Comparison of ENCODE assay signal across 19 cellular contexts in genomic region chr2:86617153-86617552, GRCh38. TPM values are rescaled to one million over a fixed set of nuclear protein-coding genes. Genes with fewer than 3 reads are reported as not detected.
DNase-seq lines count a peak whose midpoint lies in the region; ATAC-seq and TF ChIP-seq lines count a peak whose summit lies in the region.
"Had no signal": no experiment of that assay in that cellular context is flagged by ENCODE, and none has a peak within 500 bp of the region (broad histone marks: within the 10 kb centered on the region; RNA-seq: fewer than 3 reads in every experiment).

No MANE protein-coding gene starts in this region.

- peak overlapping the region; percentile 38 for H3K27ac ChIP-seq in 22Rv1
- H3K27ac ChIP-seq: coronary artery, gastroesophageal sphincter, uterus had no signal

- no peak for TF ChIP-seq CTCF in 22Rv1 (IDR thresholded peaks at IDR 0.05)

- H3K27me3 ChIP-seq in MG63 = no peaks in the 10 kb centered on the region
- H3K27me3 ChIP-seq: gastroesophageal sphincter, uterus had no signal

- H3K4me3 ChIP-seq in MG63 = no peak overlapping the region
- H3K4me3 ChIP-seq: coronary artery, gastroesophageal sphincter, uterus had no signal

- peaks cover 34% of the 10 kb centered on the region for H3K36me3 ChIP-seq in MG63
- H3K36me3 ChIP-seq: uterus had no signal

- H3K9me3 ChIP-seq in MG63 = no peaks in the 10 kb centered on the region
- H3K9me3 ChIP-seq: gastroesophageal sphincter, uterus had no signal

- ATAC-seq in GM18867 (IDR thresholded peaks at IDR 0.05; ENCODE audit: unreplicated experiment) (peak; percentile 55), GM21717 (IDR thresholded peaks at IDR 0.05; ENCODE audit: unreplicated experiment) (peak; percentile 51), HG03280 (IDR thresholded peaks at IDR 0.05; ENCODE audit: unreplicated experiment) (peak; percentile 50), HG03159 (IDR thresholded peaks at IDR 0.05; ENCODE audit: unreplicated experiment) (no peak), HG02973 (IDR thresholded peaks at IDR 0.05; ENCODE audit: unreplicated experiment) (no peak)
- ATAC-seq: gastroesophageal sphincter; natural killer cell; stimulated activated naive CD8-positive, alpha-beta T cell treated with anti-CD3 and anti-CD28 coated beads, Interleukin-15, amount 100 ng/mL, for 72 hours had no signal

- no peak for DNase-seq in MG63
- no peak for DNase-seq in superior temporal gyrus (ENCODE audit: extremely low spot score)
- DNase-seq: ACHN; activated gamma-delta T cell; CD4-positive, alpha-beta T cell; DND-41; natural killer cell; NCI-H1092 treated with DMSO at 0.1 percent for 48 hours; NCI-H2107; stimulated activated naive CD8-positive, alpha-beta T cell treated with anti-CD3 and anti-CD28 coated beads, Interleukin-15, amount 100 ng/mL, for 72 hours; uterus had no signal

RNA-seq across cellular contexts. Expression of gene RNF103, which starts 6.5 kb away (rescaled TPM):
- total RNA-seq in MG63 (2014; rRNA removed; shearing (Covaris generic); ENCODE audit: low replicate concordance) = 8.8 and 10.0 TPM in 2 replicates

RNA-seq across cellular contexts. Expression of gene CHMP3, which starts 53.9 kb away (rescaled TPM):
- 52.5 and 69.4 TPM in 2 replicates for total RNA-seq in MG63 (2014; rRNA removed; shearing (Covaris generic); ENCODE audit: low replicate concordance)

Comparison
In these comparisons a context has a peak if more than half of its experiments do, and no peak if none do; other contexts are left out.
1. ATAC-seq: peak in GM18867 (single experiment), GM21717 (single experiment) and HG03280 (single experiment); none in HG03159 (single experiment) and HG02973 (single experiment).